In genomic region chr22:21982338-21982965, GRCh38 we compare ENCODE assay signal across 1 cellular context.
TF ChIP-seq lines count a peak whose summit lies in the region.

Gene TOP3B (minus strand): TSS chr22:21982787. CDS start chr22:21975709, 7,078 bp downstream.

TF ChIP-seq in HepG2, 621 proteins besides CTCF, POLR2A, EP300 and RAD21 (continued from another document and continues in another):
- TF ChIP-seq RERE (CRISPR knock-in tag; IDR thresholded peaks at IDR 0.05; ENCODE audit: low read depth) (peak; percentile 65), ZNF883 (CRISPR knock-in tag; IDR thresholded peaks at IDR 0.05; ENCODE audit: not compliant biosample characterization) (peak; percentile 86), HOXD1 (CRISPR knock-in tag; IDR thresholded peaks at IDR 0.05) (peak; percentile 84; the same call in 1 of the 2 replicates), CCDC6 (CRISPR knock-in tag; IDR thresholded peaks at IDR 0.05) (no peak), ZNF230 (CRISPR knock-in tag; IDR thresholded peaks at IDR 0.05) (peak; percentile 68; the same call in 1 of the 2 replicates), DMAP1 (CRISPR knock-in tag; IDR thresholded peaks at IDR 0.05) (peak; percentile 94), GTF3A (CRISPR knock-in tag; conservative IDR thresholded peaks at IDR 0.05) (0 out of 2 replicates have a peak, but pooled peaks have one; percentile 54), NR2F2 (IDR thresholded peaks at IDR 0.05; ENCODE audit: borderline replicate concordance, low read depth) (peak; percentile 40; the same call in 1 of the 2 replicates), ZNF772 (CRISPR knock-in tag; IDR thresholded peaks at IDR 0.05) (peak; percentile 83; the same call in 1 of the 2 replicates), SETDB1 (CRISPR knock-in tag; IDR thresholded peaks at IDR 0.05; ENCODE audit: borderline replicate concordance) (no peak), LCORL (IDR thresholded peaks at IDR 0.05) (no peak), LCORL (CRISPR knock-in tag; IDR thresholded peaks at IDR 0.05) (no peak), ZNF7 (CRISPR knock-in tag; IDR thresholded peaks at IDR 0.05) (0 out of 2 replicates have a peak, but pooled peaks have one; percentile 33), KDM2A (CRISPR knock-in tag; IDR thresholded peaks at IDR 0.05; ENCODE audit: borderline replicate concordance, low read depth) (peak; percentile 99), ZBTB7A (CRISPR knock-in tag; IDR thresholded peaks at IDR 0.05) (no peak), TMF1 (CRISPR knock-in tag; IDR thresholded peaks at IDR 0.05; ENCODE audit: low read depth) (no peak; the same call in none of the 2 replicates), SMAD1 (CRISPR knock-in tag; IDR thresholded peaks at IDR 0.05; ENCODE audit: borderline replicate concordance, low read depth) (peak; percentile 80; the same call in 1 of the 2 replicates), SMYD3 (CRISPR knock-in tag; IDR thresholded peaks at IDR 0.05) (peak; percentile 62; the same call in 1 of the 2 replicates), WIZ (CRISPR knock-in tag; IDR thresholded peaks at IDR 0.05) (peak; percentile 89; the same call in 1 of the 2 replicates), NCOA1 (CRISPR knock-in tag; IDR thresholded peaks at IDR 0.05) (no peak), HMGXB4 (CRISPR knock-in tag; IDR thresholded peaks at IDR 0.05; ENCODE audit: borderline replicate concordance in 1 of 2, low read depth in 1 of 2) (peak; percentile 94 to 96), DNMT3B (CRISPR knock-in tag; conservative IDR thresholded peaks at IDR 0.05) (no peak), KLF16 (CRISPR knock-in tag; IDR thresholded peaks at IDR 0.05) (peak; percentile 36 to 96; a peak in 2 of 4 replicates), ZFP36 (IDR thresholded peaks at IDR 0.05; ENCODE audit: borderline replicate concordance, low read depth, low read length, partially characterized antibody) (no peak), ZNF816 (CRISPR knock-in tag; IDR thresholded peaks at IDR 0.05; ENCODE audit: borderline replicate concordance) (no peak), SRF (IDR thresholded peaks at IDR 0.05; ENCODE audit: low read depth, low read length) (peak; percentile 80), FOXP4 (CRISPR knock-in tag; IDR thresholded peaks at IDR 0.05) (0 out of 2 replicates have a peak, but pooled peaks have one; percentile 12), ZC3H13 (CRISPR knock-in tag; IDR thresholded peaks at IDR 0.05) (peak; percentile 66; the same call in 1 of the 2 replicates), TCF7L2 (IDR thresholded peaks at IDR 0.05; ENCODE audit: low read depth, low read length) (no peak), KLF15 (CRISPR knock-in tag; IDR thresholded peaks at IDR 0.05; ENCODE audit: borderline replicate concordance) (peak; percentile 54; the same call in 1 of the 2 replicates), MTA3 (CRISPR knock-in tag; IDR thresholded peaks at IDR 0.05) (no peak), JUNB (CRISPR knock-in tag; IDR thresholded peaks at IDR 0.05; ENCODE audit: borderline replicate concordance) (no peak)
- TF ChIP-seq, protein P1, sequence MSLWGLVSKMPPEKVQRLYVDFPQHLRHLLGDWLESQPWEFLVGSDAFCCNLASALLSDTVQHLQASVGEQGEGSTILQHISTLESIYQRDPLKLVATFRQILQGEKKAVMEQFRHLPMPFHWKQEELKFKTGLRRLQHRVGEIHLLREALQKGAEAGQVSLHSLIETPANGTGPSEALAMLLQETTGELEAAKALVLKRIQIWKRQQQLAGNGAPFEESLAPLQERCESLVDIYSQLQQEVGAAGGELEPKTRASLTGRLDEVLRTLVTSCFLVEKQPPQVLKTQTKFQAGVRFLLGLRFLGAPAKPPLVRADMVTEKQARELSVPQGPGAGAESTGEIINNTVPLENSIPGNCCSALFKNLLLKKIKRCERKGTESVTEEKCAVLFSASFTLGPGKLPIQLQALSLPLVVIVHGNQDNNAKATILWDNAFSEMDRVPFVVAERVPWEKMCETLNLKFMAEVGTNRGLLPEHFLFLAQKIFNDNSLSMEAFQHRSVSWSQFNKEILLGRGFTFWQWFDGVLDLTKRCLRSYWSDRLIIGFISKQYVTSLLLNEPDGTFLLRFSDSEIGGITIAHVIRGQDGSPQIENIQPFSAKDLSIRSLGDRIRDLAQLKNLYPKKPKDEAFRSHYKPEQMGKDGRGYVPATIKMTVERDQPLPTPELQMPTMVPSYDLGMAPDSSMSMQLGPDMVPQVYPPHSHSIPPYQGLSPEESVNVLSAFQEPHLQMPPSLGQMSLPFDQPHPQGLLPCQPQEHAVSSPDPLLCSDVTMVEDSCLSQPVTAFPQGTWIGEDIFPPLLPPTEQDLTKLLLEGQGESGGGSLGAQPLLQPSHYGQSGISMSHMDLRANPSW (CRISPR knock-in tag; IDR thresholded peaks at IDR 0.05; ENCODE audit: borderline replicate concordance), result no peak; the same call in 1 of the 2 replicates
- TF ChIP-seq, protein P2, sequence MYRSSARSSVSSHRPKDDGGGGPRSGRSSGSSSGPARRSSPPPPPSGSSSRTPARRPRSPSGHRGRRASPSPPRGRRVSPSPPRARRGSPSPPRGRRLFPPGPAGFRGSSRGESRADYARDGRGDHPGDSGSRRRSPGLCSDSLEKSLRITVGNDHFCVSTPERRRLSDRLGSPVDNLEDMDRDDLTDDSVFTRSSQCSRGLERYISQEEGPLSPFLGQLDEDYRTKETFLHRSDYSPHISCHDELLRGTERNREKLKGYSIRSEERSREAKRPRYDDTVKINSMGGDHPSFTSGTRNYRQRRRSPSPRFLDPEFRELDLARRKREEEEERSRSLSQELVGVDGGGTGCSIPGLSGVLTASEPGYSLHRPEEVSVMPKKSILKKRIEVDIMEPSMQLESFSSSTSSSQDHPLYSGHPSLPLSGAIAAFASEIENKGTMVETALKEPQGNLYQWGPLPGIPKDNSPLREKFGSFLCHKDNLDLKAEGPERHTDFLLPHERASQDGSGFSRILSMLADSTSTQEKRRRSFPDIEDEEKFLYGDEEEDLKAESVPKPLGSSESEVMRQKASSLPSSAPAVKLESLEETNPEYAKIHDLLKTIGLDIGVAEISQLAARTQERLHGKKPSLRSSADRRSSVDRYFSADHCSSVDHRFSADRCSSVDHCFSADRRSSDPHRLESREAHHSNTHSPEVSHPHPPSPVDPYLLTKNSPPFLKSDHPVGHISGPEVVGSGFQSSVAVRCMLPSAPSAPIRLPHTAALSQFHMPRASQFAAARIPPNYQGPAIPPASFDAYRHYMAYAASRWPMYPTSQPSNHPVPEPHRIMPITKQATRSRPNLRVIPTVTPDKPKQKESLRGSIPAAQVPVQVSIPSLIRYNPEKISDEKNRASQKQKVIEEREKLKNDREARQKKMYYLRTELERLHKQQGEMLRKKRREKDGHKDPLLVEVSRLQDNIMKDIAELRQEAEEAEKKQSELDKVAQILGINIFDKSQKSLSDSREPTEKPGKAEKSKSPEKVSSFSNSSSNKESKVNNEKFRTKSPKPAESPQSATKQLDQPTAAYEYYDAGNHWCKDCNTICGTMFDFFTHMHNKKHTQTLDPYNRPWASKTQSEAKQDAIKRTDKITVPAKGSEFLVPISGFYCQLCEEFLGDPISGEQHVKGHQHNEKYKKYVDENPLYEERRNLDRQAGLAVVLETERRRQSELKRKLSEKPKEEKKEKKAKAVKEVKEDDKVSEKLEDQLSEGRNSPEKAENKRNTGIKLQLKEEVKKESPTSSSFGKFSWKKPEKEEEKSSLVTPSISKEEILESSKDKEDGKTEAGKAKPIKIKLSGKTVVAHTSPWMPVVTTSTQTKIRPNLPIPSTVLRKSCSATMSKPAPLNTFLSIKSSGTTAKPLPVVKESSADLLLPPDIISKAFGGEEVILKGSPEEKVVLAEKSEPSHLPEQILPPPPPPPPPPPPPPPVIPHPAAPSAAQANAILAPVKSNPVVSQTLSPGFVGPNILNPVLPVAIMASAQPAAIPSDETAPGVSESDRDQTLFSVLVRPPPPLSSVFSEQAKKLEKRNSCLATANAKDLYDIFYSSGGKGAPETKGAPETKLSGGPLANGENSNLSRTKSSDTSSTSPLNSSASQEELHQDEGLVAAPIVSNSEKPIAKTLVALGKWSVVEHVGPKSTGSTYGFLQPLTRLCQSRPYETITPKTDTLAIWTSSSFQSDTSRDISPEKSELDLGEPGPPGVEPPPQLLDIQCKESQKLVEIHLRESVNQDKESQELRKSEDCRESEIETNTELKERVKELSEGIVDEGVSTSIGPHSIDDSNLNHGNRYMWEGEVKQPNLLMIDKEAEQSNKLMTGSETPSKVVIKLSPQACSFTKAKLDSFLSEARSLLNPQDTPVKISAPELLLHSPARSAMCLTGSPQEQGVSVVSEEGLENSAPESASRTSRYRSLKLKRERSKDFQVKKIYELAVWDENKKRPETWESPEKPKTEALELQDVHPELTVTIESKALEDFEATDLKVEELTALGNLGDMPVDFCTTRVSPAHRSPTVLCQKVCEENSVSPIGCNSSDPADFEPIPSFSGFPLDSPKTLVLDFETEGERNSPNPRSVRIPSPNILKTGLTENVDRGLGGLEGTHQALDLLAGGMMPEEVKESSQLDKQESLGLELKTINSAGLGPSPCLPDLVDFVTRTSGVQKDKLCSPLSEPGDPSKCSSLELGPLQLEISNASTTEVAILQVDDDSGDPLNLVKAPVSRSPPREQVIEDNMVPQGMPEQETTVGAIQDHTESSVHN (CRISPR knock-in tag; IDR thresholded peaks at IDR 0.05), result peak; percentile 64; the same call in 1 of the 2 replicates
- TF ChIP-seq, protein P3, sequence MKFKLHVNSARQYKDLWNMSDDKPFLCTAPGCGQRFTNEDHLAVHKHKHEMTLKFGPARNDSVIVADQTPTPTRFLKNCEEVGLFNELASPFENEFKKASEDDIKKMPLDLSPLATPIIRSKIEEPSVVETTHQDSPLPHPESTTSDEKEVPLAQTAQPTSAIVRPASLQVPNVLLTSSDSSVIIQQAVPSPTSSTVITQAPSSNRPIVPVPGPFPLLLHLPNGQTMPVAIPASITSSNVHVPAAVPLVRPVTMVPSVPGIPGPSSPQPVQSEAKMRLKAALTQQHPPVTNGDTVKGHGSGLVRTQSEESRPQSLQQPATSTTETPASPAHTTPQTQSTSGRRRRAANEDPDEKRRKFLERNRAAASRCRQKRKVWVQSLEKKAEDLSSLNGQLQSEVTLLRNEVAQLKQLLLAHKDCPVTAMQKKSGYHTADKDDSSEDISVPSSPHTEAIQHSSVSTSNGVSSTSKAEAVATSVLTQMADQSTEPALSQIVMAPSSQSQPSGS (CRISPR knock-in tag; IDR thresholded peaks at IDR 0.05), result peak; percentile 89
- TF ChIP-seq, protein P4, sequence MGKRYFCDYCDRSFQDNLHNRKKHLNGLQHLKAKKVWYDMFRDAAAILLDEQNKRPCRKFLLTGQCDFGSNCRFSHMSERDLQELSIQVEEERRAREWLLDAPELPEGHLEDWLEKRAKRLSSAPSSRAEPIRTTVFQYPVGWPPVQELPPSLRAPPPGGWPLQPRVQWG (CRISPR knock-in tag; IDR thresholded peaks at IDR 0.05; ENCODE audit: borderline replicate concordance, low read depth), result no peak
